In genomic region chr19:36139120-36139472, GRCh38 we compare ENCODE assay signal across 8 cellular contexts. TPM values are rescaled to one million over a fixed set of nuclear protein-coding genes. Genes with fewer than 3 reads are reported as not detected.
A peak's percentile ranks its signal among the peaks of the same experiment; 100 is the strongest.
DNase-seq lines count a peak whose midpoint lies in the region; ATAC-seq, FAIRE-seq and TF ChIP-seq lines count a peak whose summit lies in the region.

No MANE protein-coding gene starts in this region.

- H3K4me1 ChIP-seq in CD8-positive, alpha-beta T cell (ENCODE audit: insufficient read depth, low read length), result peaks cover 13% of the 10 kb centered on the region
- peaks cover 22% of the 10 kb centered on the region for H3K4me1 ChIP-seq in Panc1 (ENCODE audit: control insufficient read depth, insufficient read depth, low read length)
- H3K4me1 ChIP-seq in osteoblast (ENCODE audit: insufficient read depth, low read length), result peaks cover 19% of the 10 kb centered on the region

- H3K9me3 Mint-ChIP-seq in CD8-positive, alpha-beta T cell, result no peaks in the 10 kb centered on the region

- H3K4me3 ChIP-seq in CD8-positive, alpha-beta T cell (ENCODE audit: low read depth, low read length), result peak overlapping the region; percentile 90
- H3K4me3 ChIP-seq in Panc1 (ENCODE audit: low read depth in 2 of 2, low read length in 2 of 2) (peak overlapping the region; percentile 75 to 96), epithelial cell of esophagus (ENCODE audit: low read length) (peak overlapping the region; percentile 99), osteoblast (ENCODE audit: insufficient read depth, low read length) (peak overlapping the region; percentile 100)

- no peak for DNase-seq in CD8-positive, alpha-beta T cell
- DNase-seq in Panc1 (ENCODE audit: low read depth, low spot score) (no peak), epithelial cell of esophagus (ENCODE audit: low read depth) (no peak), osteoblast (ENCODE audit: insufficient read length, low spot score, missing footprints) (no peak), HTR-8/SVneo (ENCODE audit: insufficient read length, low spot score) (no peak), cerebellar nuclear complex (lab: John Stamatoyannopoulos, UW) (no peak)
- no peak for DNase-seq in effector CD4-positive, alpha-beta T cell

- H4K20me1 ChIP-seq in osteoblast (ENCODE audit: insufficient read depth, low read length), result peaks cover 21% of the 10 kb centered on the region

- intact Hi-C loops in CD8-positive, alpha-beta T cell (cut with DNase I, micrococcal nuclease), result loop anchor here (1.0 kb wide), 2 partner anchors 11 to 24 kb away; partner anchors contain the start of gene TBCB (in 1 of the 2)
- intact Hi-C loops in Panc1 (cut with micrococcal nuclease; ENCODE audit: unreplicated experiment), result no loop called here

- peaks cover 8% of the 10 kb centered on the region for H3K36me3 ChIP-seq in CD8-positive, alpha-beta T cell (ENCODE audit: insufficient read depth, low read length)
- H3K36me3 ChIP-seq in Panc1 (ENCODE audit: control insufficient read depth, insufficient read depth, low read length), result peaks cover 9% of the 10 kb centered on the region
- H3K36me3 ChIP-seq in osteoblast (ENCODE audit: insufficient read depth, low read length), result peaks cover 16% of the 10 kb centered on the region

- peak overlapping the region; percentile 96 for H2AFZ ChIP-seq in osteoblast (ENCODE audit: low read length)

- H3K4me1 Mint-ChIP-seq in CD8-positive, alpha-beta T cell (ENCODE audit: low read depth), result peaks cover 14% of the 10 kb centered on the region

- peak overlapping the region; percentile 98 for H3K4me2 ChIP-seq in osteoblast (ENCODE audit: insufficient read depth, low read length)

- POLR2A ChIA-PET in CD8-positive, alpha-beta T cell (lab: Charles Lee), result interaction anchor here (0.6 to 1.5 kb wide), 6 partner anchors 10 to 1232 kb away, joined by 3 to 5 read pairs (median 4); partner anchors contain the start of genes POLR2I, TBCB, ZNF146 and ZNF527
- POLR2A ChIA-PET in Panc1 (lab: Charles Lee), result no interaction called here

- H3K27ac ChIP-seq in CD8-positive, alpha-beta T cell (ENCODE audit: low read depth, low read length), result peak overlapping the region; percentile 83
- H3K27ac ChIP-seq in Panc1 (ENCODE audit: low read length) (peak overlapping the region; percentile 97), osteoblast (ENCODE audit: low read depth, low read length) (peak overlapping the region; percentile 93)

- peak overlapping the region; percentile 93 for H3K27ac Mint-ChIP-seq in CD8-positive, alpha-beta T cell

- no peak for FAIRE-seq in HTR-8/SVneo (lab: Jason Lieb, UNC)

- H3K9me3 ChIP-seq in CD8-positive, alpha-beta T cell (ENCODE audit: low read length), result no peaks in the 10 kb centered on the region
- H3K9me3 ChIP-seq in Panc1 (ENCODE audit: control insufficient read depth, insufficient read depth, low read depth, low read length) (no peaks in the 10 kb centered on the region), osteoblast (ENCODE audit: low read depth, low read length) (no peaks in the 10 kb centered on the region)

- peaks cover 31% of the 10 kb centered on the region for H3K79me2 ChIP-seq in osteoblast (ENCODE audit: insufficient read depth, low read length)

- no peaks in the 10 kb centered on the region for H3K27me3 ChIP-seq in CD8-positive, alpha-beta T cell (ENCODE audit: insufficient read depth, low read length)
- H3K27me3 ChIP-seq in Panc1 (ENCODE audit: control insufficient read depth, insufficient read depth, low read length), result no peaks in the 10 kb centered on the region
- H3K27me3 ChIP-seq in osteoblast (ENCODE audit: insufficient read depth, low read length), result no peaks in the 10 kb centered on the region

- in situ Hi-C loops in Panc1 (cut with HindIII; ENCODE audit: low pct_unique_long_range_greater_than_20kb, low sequenced_read_pairs), result no loop called here

- CTCF ChIA-PET in CD8-positive, alpha-beta T cell (lab: Charles Lee), result interaction anchor here (1.5 to 5.1 kb wide), 2 partner anchors 11 to 33 kb away, joined by 3 to 45 read pairs; no protein-coding TSS in a partner anchor
- CTCF ChIA-PET in Panc1 (lab: Charles Lee), result interaction anchor here (1.5 kb wide), 1 partner anchor 11 kb away, joined by 3 read pairs; no protein-coding TSS in a partner anchor

- no TSS peak for BruUV-seq in Panc1 (replicated peaks; lab: Mats Ljungman, UMichigan)

- no peak for ATAC-seq in CD8-positive, alpha-beta T cell
- ATAC-seq in Panc1 (no peak), HG02678 (IDR thresholded peaks at IDR 0.05; ENCODE audit: unreplicated experiment) (no peak)

- H3K4me3 Mint-ChIP-seq in CD8-positive, alpha-beta T cell, result peak overlapping the region; percentile 96

- no peak for TF ChIP-seq CTCF in CD8-positive, alpha-beta T cell (IDR thresholded peaks at IDR 0.05)
- TF ChIP-seq CTCF in Panc1 (IDR thresholded peaks at IDR 0.05), result no peak
- no peak for TF ChIP-seq CTCF in epithelial cell of esophagus (IDR thresholded peaks at IDR 0.05; ENCODE audit: insufficient read depth, low read depth, low read length, missing control alignments)
- no peak for TF ChIP-seq CTCF in osteoblast (IDR thresholded peaks at IDR 0.05; ENCODE audit: extremely low read depth, low read depth, low read length)

- peaks cover 27% of the 10 kb centered on the region for H3K36me3 Mint-ChIP-seq in CD8-positive, alpha-beta T cell

- H3K27me3 Mint-ChIP-seq in CD8-positive, alpha-beta T cell (ENCODE audit: low read depth), result no peaks in the 10 kb centered on the region

RNA-seq across cellular contexts. Expression of gene CAPNS1, which starts 0.8 kb away (rescaled TPM):
- total RNA-seq in CD8-positive, alpha-beta T cell, result 100 to 1,000 TPM; 141 to 146 TPM
- 1,158 TPM for total RNA-seq in Panc1 (2021; ENCODE audit: unreplicated experiment)
- 2,031 TPM for polyA plus RNA-seq in Panc1 (2012; ENCODE audit: insufficient read length)
- total RNA-seq in osteoblast, result 400 and 420 TPM in 2 replicates

RNA-seq across cellular contexts. Expression of gene COX7A1, which starts 13.2 kb away (rescaled TPM):
- total RNA-seq in CD8-positive, alpha-beta T cell, result not detected
- 0.33 TPM for total RNA-seq in Panc1 (2021; ENCODE audit: unreplicated experiment)
- not detected for polyA plus RNA-seq in Panc1 (2012; ENCODE audit: insufficient read length)
- 8.3 and 13.6 TPM in 2 replicates for total RNA-seq in osteoblast

RNA-seq across cellular contexts. Expression of gene TBCB, which starts 23.8 kb away (rescaled TPM):
- total RNA-seq in CD8-positive, alpha-beta T cell, result 10 to 100 TPM; 69.7 to 71.2 TPM
- total RNA-seq in Panc1 (2021; ENCODE audit: unreplicated experiment) (496 TPM), osteoblast (126 and 136 TPM in 2 replicates)
- 864 TPM for polyA plus RNA-seq in Panc1 (2012; ENCODE audit: insufficient read length)

RNA-seq across cellular contexts. Expression of gene POLR2I, which starts 24.4 kb away (rescaled TPM):
- total RNA-seq in CD8-positive, alpha-beta T cell, result 10 to 100 TPM; 27.4 to 34.7 TPM
- total RNA-seq in Panc1 (2021; ENCODE audit: unreplicated experiment) (174 TPM), osteoblast (22.4 and 33.6 TPM in 2 replicates)
- 449 TPM for polyA plus RNA-seq in Panc1 (2012; ENCODE audit: insufficient read length)

RNA-seq across cellular contexts. Expression of gene OVOL3, which starts 28.2 kb away (rescaled TPM):
- not detected for total RNA-seq in CD8-positive, alpha-beta T cell
- total RNA-seq in Panc1 (2021; ENCODE audit: unreplicated experiment), result 0.44 TPM
- polyA plus RNA-seq in Panc1 (2012; ENCODE audit: insufficient read length), result 1.1 TPM
- total RNA-seq in osteoblast, result not detected in 2 replicates
